11 cellular contexts compared by ENCODE assay signal in genomic region chr1:172449012-172449584, GRCh38. TPM values are rescaled to one million over a fixed set of nuclear protein-coding genes. Genes with fewer than 3 reads are reported as not detected.
DNase-seq lines count a peak whose midpoint lies in the region; ATAC-seq, FAIRE-seq and TF ChIP-seq lines count a peak whose summit lies in the region.
"Had no signal": no experiment of that assay in that cellular context is flagged by ENCODE, and none has a peak within 500 bp of the region (broad histone marks: within the 10 kb centered on the region; RNA-seq: fewer than 3 reads in every experiment).

No MANE protein-coding gene starts in this region.

- no peak for TF ChIP-seq CTCF in WTC11 (IDR thresholded peaks at IDR 0.05)

- H3K36me3 Mint-ChIP-seq in WTC11, result no peaks in the 10 kb centered on the region
- H3K36me3 Mint-ChIP-seq: activated naive CD4-positive, alpha-beta T cell treated with anti-CD3 and anti-CD28 coated beads, Interleukin-2, amount 50 U/mL, for 24 hours had no signal

- no peaks in the 10 kb centered on the region for H3K9me3 Mint-ChIP-seq in WTC11
- H3K9me3 Mint-ChIP-seq: activated naive CD4-positive, alpha-beta T cell treated with anti-CD3 and anti-CD28 coated beads, Interleukin-2, amount 50 U/mL, for 24 hours had no signal

- no peak overlapping the region for H3K4me3 ChIP-seq in MG63

- H3K27ac Mint-ChIP-seq in WTC11, result no peak overlapping the region
- H3K27ac Mint-ChIP-seq: activated naive CD4-positive, alpha-beta T cell treated with anti-CD3 and anti-CD28 coated beads, Interleukin-2, amount 50 U/mL, for 24 hours had no signal

- no peak for TF ChIP-seq POLR2A in GM12891 (IDR thresholded peaks at IDR 0.05; ENCODE audit: low read depth, low read length)

- POLR2A ChIA-PET in WTC11 (lab: Charles Lee), result no interaction called here

- no peak for FAIRE-seq in GM12891 (lab: Jason Lieb, UNC)

- peaks cover 5% of the 10 kb centered on the region; the same call in 1 of the 2 replicates for H3K4me1 Mint-ChIP-seq in WTC11

- CTCF ChIA-PET in WTC11 (lab: Charles Lee), result interaction anchor here (1.0 to 1.9 kb wide), 3 partner anchors 50 to 271 kb away, joined by 3 to 10 read pairs (median 7); no protein-coding TSS in a partner anchor

- no peaks in the 10 kb centered on the region for H3K27me3 ChIP-seq in MG63

- peak; percentile 67 for DNase-seq in SIG-M5 treated with dmso at 0.1 percent for 504 hours (lab: John Stamatoyannopoulos, UW; ENCODE audit: unreplicated experiment)
- no peak for DNase-seq in SIG-M5 (lab: John Stamatoyannopoulos, UW)
- peak; percentile 63 for DNase-seq in M059J (ENCODE audit: low read depth)
- DNase-seq in WTC11 (ENCODE audit: low spot score), result no peak
- DNase-seq in mucosa of gallbladder (ENCODE audit: low spot score), result peak; percentile 54
- DNase-seq in MG63, result no peak
- DNase-seq in GM12891 (ENCODE audit: insufficient read length, low spot score), result no peak

- no peak for ATAC-seq in WTC11
- ATAC-seq in GM19467 (IDR thresholded peaks at IDR 0.05; ENCODE audit: unreplicated experiment), result no peak

- no peaks in the 10 kb centered on the region; the same call in 1 of the 2 replicates for H3K36me3 ChIP-seq in MG63

- no peaks in the 10 kb centered on the region for H3K9me3 ChIP-seq in MG63

- no peaks in the 10 kb centered on the region; the same call in 1 of the 2 replicates for H3K27me3 Mint-ChIP-seq in WTC11 (ENCODE audit: low read depth)
- H3K27me3 Mint-ChIP-seq: activated naive CD4-positive, alpha-beta T cell treated with anti-CD3 and anti-CD28 coated beads, Interleukin-2, amount 50 U/mL, for 24 hours had no signal

- H3K4me3 Mint-ChIP-seq in WTC11, result no peak overlapping the region
- H3K4me3 Mint-ChIP-seq: activated naive CD4-positive, alpha-beta T cell treated with anti-CD3 and anti-CD28 coated beads, Interleukin-2, amount 50 U/mL, for 24 hours had no signal

TF ChIP-seq in WTC11, 78 proteins besides CTCF, POLR2A, EP300 and RAD21:
- peak; percentile 54 for TF ChIP-seq GABPB1 (CRISPR knock-in tag; IDR thresholded peaks at IDR 0.05)
- no peak for TF ChIP-seq ERG (CRISPR knock-in tag; IDR thresholded peaks at IDR 0.05)
- no peak for TF ChIP-seq GRHL2 (CRISPR knock-in tag; IDR thresholded peaks at IDR 0.05; ENCODE audit: insufficient replicate concordance, severe bottlenecking)
- no peak for TF ChIP-seq SMAD4 (CRISPR knock-in tag; IDR thresholded peaks at IDR 0.05)

TF ChIP-seq in GM12891, 5 proteins besides CTCF, POLR2A, EP300 and RAD21:
- TF ChIP-seq TAF1 (IDR thresholded peaks at IDR 0.05; ENCODE audit: low read depth, low read length), result no peak
- no peak for TF ChIP-seq PAX5 (IDR thresholded peaks at IDR 0.05; ENCODE audit: insufficient read depth, low read length, severe bottlenecking)
- no peak for TF ChIP-seq SPI1 (IDR thresholded peaks at IDR 0.05; ENCODE audit: low read depth, low read length)
- TF ChIP-seq POLR2AphosphoS5 (IDR thresholded peaks at IDR 0.05; ENCODE audit: low read depth, low read length), result no peak
- no peak for TF ChIP-seq POU2F2 (IDR thresholded peaks at IDR 0.05; ENCODE audit: low read depth, low read length)

RNA-seq across cellular contexts. Expression of gene PIGC, which starts 5.2 kb away (rescaled TPM):
- 35.5 and 40.6 TPM in 2 replicates for total RNA-seq in M059J (2014; rRNA removed; shearing (Covaris generic))
- total RNA-seq in WTC11 (2021) (16.2 to 21.9 TPM (median 20.4 TPM) in 3 replicates), mucosa of gallbladder (36.3 TPM)
- total RNA-seq in MG63 (2014; rRNA removed; shearing (Covaris generic); ENCODE audit: low replicate concordance), result 19.6 and 30.6 TPM in 2 replicates
- 16.2 TPM for polyA plus RNA-seq in GM12891 (2012; ENCODE audit: low read depth, missing spikeins)

RNA-seq across cellular contexts. Expression of gene C1orf105, which starts 28.6 kb away (rescaled TPM):
- total RNA-seq in M059J (2014; rRNA removed; shearing (Covaris generic)), result not detected in 2 replicates
- not detected in 3 replicates for total RNA-seq in WTC11 (2021)
- total RNA-seq in mucosa of gallbladder, result not detected
- not detected in 2 replicates for total RNA-seq in MG63 (2014; rRNA removed; shearing (Covaris generic); ENCODE audit: low replicate concordance)
- not detected for polyA plus RNA-seq in GM12891 (2012; ENCODE audit: low read depth, missing spikeins)
- total RNA-seq: osteocyte, ureter had no signal

Comparison
In these comparisons a context has a peak if more than half of its experiments do, and no peak if none do; other contexts are left out.
1. DNase-seq: peak in SIG-M5 treated with dmso at 0.1 percent for 504 hours (single experiment), M059J (single experiment) and mucosa of gallbladder (single experiment); none in SIG-M5 (single experiment), WTC11 (single experiment), MG63 (single experiment) and GM12891 (single experiment).